8 cellular contexts compared by ENCODE assay signal in the genomic region with DNA sequence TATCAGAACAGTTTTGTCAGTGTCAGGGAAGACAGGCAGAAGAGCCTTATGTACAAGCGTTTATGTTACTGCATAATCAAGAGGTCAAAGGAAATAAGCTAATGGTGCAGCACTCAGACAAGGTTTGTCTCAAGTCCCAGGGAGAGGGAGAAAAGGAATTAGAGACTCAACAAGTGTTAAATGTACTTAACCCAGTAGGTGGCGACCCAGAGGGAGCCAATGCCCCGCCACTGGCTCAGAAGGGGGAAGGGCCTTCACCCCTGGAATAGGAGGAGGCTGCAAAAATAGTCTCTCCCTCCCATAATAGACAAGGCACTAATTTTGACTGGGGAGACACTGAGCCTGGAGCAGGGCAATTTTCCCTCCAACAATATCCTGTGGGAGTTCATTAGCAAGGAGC. TPM values are rescaled to one million over a fixed set of nuclear protein-coding genes. Genes with fewer than 3 reads are reported as not detected.
DNase-seq lines count a peak whose midpoint lies in the region; ATAC-seq and TF ChIP-seq lines count a peak whose summit lies in the region.

No MANE protein-coding gene starts in this region.

- H3K4me3 Mint-ChIP-seq in chondrocyte (ENCODE audit: unreplicated experiment): no peak overlapping the region
- H3K4me3 Mint-ChIP-seq in stimulated activated naive B cell treated with anti-CD40 and anti-IgM and Interleukin-4, amounts not matched to agents 10 μg/mL and 1 μg/mL and 100 μg/mL, for 72 hours: no peak overlapping the region
- H3K4me3 Mint-ChIP-seq in CD4-positive, alpha-beta memory T cell: no peak overlapping the region

- no peak for ATAC-seq in Right ventricle myocardium superior (ENCODE audit: poor library complexity)
- peak; percentile 46 to 63 for ATAC-seq in stimulated activated naive B cell treated with anti-CD40 and anti-IgM and Interleukin-4, amounts not matched to agents 10 μg/mL and 1 μg/mL and 100 μg/mL, for 72 hours (replicated peaks)
- no peak for ATAC-seq in GM18519 (IDR thresholded peaks at IDR 0.05; ENCODE audit: low FRiP score, unreplicated experiment)

- no peaks in the 10 kb centered on the region for H3K9me3 Mint-ChIP-seq in chondrocyte (ENCODE audit: low read depth)
- no peaks in the 10 kb centered on the region for H3K9me3 Mint-ChIP-seq in stimulated activated naive B cell treated with anti-CD40 and anti-IgM and Interleukin-4, amounts not matched to agents 10 μg/mL and 1 μg/mL and 100 μg/mL, for 72 hours
- H3K9me3 Mint-ChIP-seq in CD4-positive, alpha-beta memory T cell: no peaks in the 10 kb centered on the region

- H3K4me3 ChIP-seq in cardiac muscle cell (no peak overlapping the region), Karpas-422 (ENCODE audit: low read length) (no peak overlapping the region)
- H3K4me3 ChIP-seq in CD4-positive, alpha-beta memory T cell (ENCODE audit: low read length in 2 of 2): no peak overlapping the region

- H3K36me3 ChIP-seq in cardiac muscle cell (no peaks in the 10 kb centered on the region), Karpas-422 (ENCODE audit: insufficient read depth, low read length) (no peaks in the 10 kb centered on the region)
- no peaks in the 10 kb centered on the region for H3K36me3 ChIP-seq in CD4-positive, alpha-beta memory T cell (ENCODE audit: insufficient read depth, low read length)

- H3K4me1 ChIP-seq in cardiac muscle cell (ENCODE audit: low read depth) (peaks cover 16% of the 10 kb centered on the region), Karpas-422 (ENCODE audit: low read length) (no peaks in the 10 kb centered on the region)
- H3K4me1 ChIP-seq in CD4-positive, alpha-beta memory T cell (ENCODE audit: insufficient read depth, low read length): no peaks in the 10 kb centered on the region

- H3K36me3 Mint-ChIP-seq in chondrocyte (ENCODE audit: low read depth): no peaks in the 10 kb centered on the region
- no peaks in the 10 kb centered on the region for H3K36me3 Mint-ChIP-seq in stimulated activated naive B cell treated with anti-CD40 and anti-IgM and Interleukin-4, amounts not matched to agents 10 μg/mL and 1 μg/mL and 100 μg/mL, for 72 hours
- H3K36me3 Mint-ChIP-seq in CD4-positive, alpha-beta memory T cell: no peaks in the 10 kb centered on the region

- H2AFZ ChIP-seq in Karpas-422 (ENCODE audit: low read length): no peak overlapping the region

- H3K9me2 ChIP-seq in Karpas-422 (replicated peaks; ENCODE audit: insufficient read depth, low read length): no peaks in the 10 kb centered on the region

- DNase-seq in cardiac muscle cell (ENCODE audit: low read depth in 1 of 2, low spot score in 1 of 2) (peak; percentile 31 to 57), Right ventricle myocardium superior (no peak), Karpas-422 (peak; percentile 63), chondrocyte (ENCODE audit: low spot score) (no peak), amygdala (lab: John Stamatoyannopoulos, UW) (no peak)
- no peak for DNase-seq in stimulated activated naive B cell treated with anti-CD40 and anti-IgM and Interleukin-4, amounts not matched to agents 10 μg/mL and 1 μg/mL and 100 μg/mL, for 72 hours
- DNase-seq in CD4-positive, alpha-beta memory T cell: no peak

- H3K4me2 ChIP-seq in Karpas-422 (ENCODE audit: low read depth, low read length, poor library complexity, severe bottlenecking): no peak overlapping the region

- H3K27me3 Mint-ChIP-seq in chondrocyte (ENCODE audit: low read depth): no peaks in the 10 kb centered on the region
- H3K27me3 Mint-ChIP-seq in stimulated activated naive B cell treated with anti-CD40 and anti-IgM and Interleukin-4, amounts not matched to agents 10 μg/mL and 1 μg/mL and 100 μg/mL, for 72 hours: peaks cover 9 to 19% of the 10 kb centered on the region in 2 donors
- H3K27me3 Mint-ChIP-seq in CD4-positive, alpha-beta memory T cell: no peaks in the 10 kb centered on the region

- POLR2A ChIA-PET in CD4-positive, alpha-beta memory T cell (lab: Charles Lee; ENCODE audit: partially characterized antibody): no interaction called here

- peak overlapping the region; percentile 18 for H3K27ac ChIP-seq in cardiac muscle cell
- no peak overlapping the region for H3K27ac ChIP-seq in Karpas-422 (ENCODE audit: low read length)
- H3K27ac ChIP-seq in CD4-positive, alpha-beta memory T cell (ENCODE audit: low read depth, low read length): no peak overlapping the region

- H3K27me3 ChIP-seq in cardiac muscle cell (no peaks in the 10 kb centered on the region), Karpas-422 (ENCODE audit: low read length) (no peaks in the 10 kb centered on the region)
- H3K27me3 ChIP-seq in CD4-positive, alpha-beta memory T cell (ENCODE audit: insufficient read depth, low read length): no peaks in the 10 kb centered on the region

- H3K27ac Mint-ChIP-seq in chondrocyte (ENCODE audit: unreplicated experiment): no peak overlapping the region
- H3K27ac Mint-ChIP-seq in stimulated activated naive B cell treated with anti-CD40 and anti-IgM and Interleukin-4, amounts not matched to agents 10 μg/mL and 1 μg/mL and 100 μg/mL, for 72 hours: no peak overlapping the region
- no peak overlapping the region for H3K27ac Mint-ChIP-seq in CD4-positive, alpha-beta memory T cell

- peak; percentile 39 for TF ChIP-seq CTCF in cardiac muscle cell (IDR thresholded peaks at IDR 0.05; ENCODE audit: low read depth, low read length)
- peak; percentile 63 for TF ChIP-seq CTCF in chondrocyte (IDR thresholded peaks at IDR 0.05)

- peaks cover 3% of the 10 kb centered on the region for H3K4me1 Mint-ChIP-seq in chondrocyte (ENCODE audit: low read depth)
- H3K4me1 Mint-ChIP-seq in stimulated activated naive B cell treated with anti-CD40 and anti-IgM and Interleukin-4, amounts not matched to agents 10 μg/mL and 1 μg/mL and 100 μg/mL, for 72 hours: no peaks in the 10 kb centered on the region
- no peaks in the 10 kb centered on the region for H3K4me1 Mint-ChIP-seq in CD4-positive, alpha-beta memory T cell

- H3K79me2 ChIP-seq in Karpas-422 (ENCODE audit: low read length): no peaks in the 10 kb centered on the region

- no peaks in the 10 kb centered on the region for H4K20me1 ChIP-seq in Karpas-422 (ENCODE audit: insufficient read depth, low read depth, low read length)

- intact Hi-C loops in Right ventricle myocardium superior (cut with DNase I): loop anchor here (10.0 kb wide), 1 partner anchor 79 kb away; no protein-coding TSS in a partner anchor
- intact Hi-C loops in CD4-positive, alpha-beta memory T cell (cut with micrococcal nuclease): loop anchor here (10.0 kb wide), 1 partner anchor 549 kb away; no protein-coding TSS in a partner anchor

- no peak overlapping the region for H3K9ac ChIP-seq in Karpas-422 (ENCODE audit: low read length)

- H3K9me3 ChIP-seq in cardiac muscle cell (ENCODE audit: low read depth) (no peaks in the 10 kb centered on the region), Karpas-422 (ENCODE audit: low read length) (no peaks in the 10 kb centered on the region)
- no peaks in the 10 kb centered on the region for H3K9me3 ChIP-seq in CD4-positive, alpha-beta memory T cell (ENCODE audit: control insufficient read depth in 1 of 2, low read length in 2 of 2)

- CTCF ChIA-PET in CD4-positive, alpha-beta memory T cell (lab: Charles Lee; ENCODE audit: partially characterized antibody): interaction anchor here (0.6 to 6.8 kb wide), 2 partner anchors 13 to 791 kb away, joined by 4 to 49 read pairs; a partner anchor contains a TSS

RNA-seq across cellular contexts. Expression of a gene that starts 14.1 kb away (rescaled TPM):
- total RNA-seq in cardiac muscle cell (25.4 and 28.6 TPM in 2 replicates), Right ventricle myocardium superior (7.8 TPM), chondrocyte (104 to 155 TPM (median 105 TPM) in 3 replicates)
- 40.6 and 46.4 TPM in 2 replicates for polyA plus RNA-seq in cardiac muscle cell
- total RNA-seq in Karpas-422 (2014; rRNA removed; shearing (Covaris generic); ENCODE audit: low replicate concordance): 55.3 and 73.1 TPM in 2 replicates
- total RNA-seq in CD4-positive, alpha-beta memory T cell: 10 to 100 TPM; 23.0 to 23.1 TPM
- 10 to 100 TPM; 34.3 to 38.6 TPM for polyA plus RNA-seq in CD4-positive, alpha-beta memory T cell

Comparison
In these comparisons a context has a peak if more than half of its experiments do, and no peak if none do; other contexts are left out.
1. DNase-seq: peak in cardiac muscle cell (2 of 2) and Karpas-422 (single experiment); none in Right ventricle myocardium superior (single experiment), chondrocyte (single experiment), stimulated activated naive B cell treated with anti-CD40 and anti-IgM and Interleukin-4, amounts not matched to agents 10 μg/mL and 1 μg/mL and 100 μg/mL, for 72 hours (single experiment), CD4-positive, alpha-beta memory T cell (0 of 5) and amygdala (0 of 56).
2. ATAC-seq: peak in stimulated activated naive B cell treated with anti-CD40 and anti-IgM and Interleukin-4, amounts not matched to agents 10 μg/mL and 1 μg/mL and 100 μg/mL, for 72 hours (2 of 2); none in Right ventricle myocardium superior (single experiment) and GM18519 (single experiment).